In the genomic region with DNA sequence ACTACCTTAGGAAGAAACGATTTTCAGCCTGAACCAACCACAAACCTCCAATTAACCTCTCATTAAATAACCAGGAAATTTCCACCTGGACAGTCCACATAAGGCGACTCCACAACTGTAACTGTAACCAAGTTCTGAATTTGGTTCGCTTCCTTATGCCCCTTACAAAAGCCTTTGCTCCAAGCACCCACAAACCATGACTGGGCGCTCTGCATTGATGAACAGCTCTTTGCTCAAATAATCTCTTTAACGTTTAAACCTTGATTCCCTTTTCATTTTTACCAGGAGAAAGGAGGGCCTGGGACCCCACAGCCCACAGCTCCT, we compare ENCODE assay signal across 7 cellular contexts. TPM values are rescaled to one million over a fixed set of nuclear protein-coding genes. Genes with fewer than 3 reads are reported as not detected.
DNase-seq lines count a peak whose midpoint lies in the region; ATAC-seq and TF ChIP-seq lines count a peak whose summit lies in the region.

No MANE protein-coding gene starts in this region.

- no peaks in the 10 kb centered on the region for H3K9me3 Mint-ChIP-seq in stimulated activated effector memory CD8-positive, alpha-beta T cell treated with anti-CD3 and anti-CD28 coated beads, Interleukin-12 subunit alpha, Interleukin-12 subunit beta, amount 100 ng/mL, for 72 hours

- H3K27ac ChIP-seq in WERI-Rb-1 (peak overlapping the region; percentile 57), hepatocyte (peak overlapping the region; percentile 88)

- peaks cover 19% of the 10 kb centered on the region for H3K4me1 ChIP-seq in hepatocyte (ENCODE audit: insufficient read depth)

- ATAC-seq in GM18861 (IDR thresholded peaks at IDR 0.05; ENCODE audit: unreplicated experiment) = peak; percentile 0
- peak; percentile 3 for ATAC-seq in HG02884 (IDR thresholded peaks at IDR 0.05; ENCODE audit: unreplicated experiment)
- ATAC-seq in stimulated activated effector memory CD8-positive, alpha-beta T cell treated with anti-CD3 and anti-CD28 coated beads, Interleukin-12 subunit alpha, Interleukin-12 subunit beta, amount 100 ng/mL, for 72 hours = no peak

- TF ChIP-seq CTCF in WERI-Rb-1 (IDR thresholded peaks at IDR 0.05; ENCODE audit: low read depth, low read length) = no peak
- no peak for TF ChIP-seq CTCF in hepatocyte (IDR thresholded peaks at IDR 0.05; ENCODE audit: poor library complexity)

- H3K4me3 ChIP-seq in WERI-Rb-1 (ENCODE audit: low read depth, low read length) = peak overlapping the region; percentile 90
- H3K4me3 ChIP-seq in hepatocyte = peak overlapping the region; percentile 82

- WGBS in hepatocyte (ENCODE audit: low lambda C conversion rate, missing lambda C conversion rate) = 12% methylated on average over 5 of the region's 5 CpGs

- H3K4me3 Mint-ChIP-seq in stimulated activated effector memory CD8-positive, alpha-beta T cell treated with anti-CD3 and anti-CD28 coated beads, Interleukin-12 subunit alpha, Interleukin-12 subunit beta, amount 100 ng/mL, for 72 hours = peak overlapping the region; percentile 89

- peak overlapping the region; percentile 79 for H2AFZ ChIP-seq in hepatocyte

- H3K36me3 ChIP-seq in WERI-Rb-1 (peaks cover 10% of the 10 kb centered on the region; the same call in 1 of the 2 replicates), hepatocyte (replicated peaks; ENCODE audit: insufficient read depth, low read depth) (no peaks in the 10 kb centered on the region)

- H3K9me3 ChIP-seq in WERI-Rb-1 (ENCODE audit: severe bottlenecking) (no peaks in the 10 kb centered on the region), hepatocyte (ENCODE audit: low read depth) (no peaks in the 10 kb centered on the region)

- H3K4me2 ChIP-seq in hepatocyte = peak overlapping the region; percentile 75

- H3K27me3 ChIP-seq in WERI-Rb-1 (ENCODE audit: insufficient read depth, low read depth, severe bottlenecking) (no peaks in the 10 kb centered on the region), hepatocyte (peaks cover 4% of the 10 kb centered on the region)

- peaks cover 7% of the 10 kb centered on the region for H4K20me1 ChIP-seq in hepatocyte (ENCODE audit: insufficient read depth, poor library complexity, severe bottlenecking)

- DNase-seq in WERI-Rb-1 = no peak
- DNase-seq in hepatocyte (ENCODE audit: low spot score) = no peak
- DNase-seq in stimulated activated effector memory CD8-positive, alpha-beta T cell treated with anti-CD3 and anti-CD28 coated beads, Interleukin-12 subunit alpha, Interleukin-12 subunit beta, amount 100 ng/mL, for 72 hours (ENCODE audit: low spot score in 2 of 2) = no peak
- no peak for DNase-seq in DMS 273 (lab: John Stamatoyannopoulos, UW; ENCODE audit: unreplicated experiment)
- no peak for DNase-seq in mesenteric fat pad (ENCODE audit: low spot score)

- peaks cover 47% of the 10 kb centered on the region for H3K36me3 Mint-ChIP-seq in stimulated activated effector memory CD8-positive, alpha-beta T cell treated with anti-CD3 and anti-CD28 coated beads, Interleukin-12 subunit alpha, Interleukin-12 subunit beta, amount 100 ng/mL, for 72 hours

- no peaks in the 10 kb centered on the region for H3K9me2 ChIP-seq in hepatocyte (replicated peaks; ENCODE audit: insufficient read depth)

- peaks cover 46% of the 10 kb centered on the region for H3K79me2 ChIP-seq in hepatocyte

- peaks cover 71% of the 10 kb centered on the region for H3K4me1 Mint-ChIP-seq in stimulated activated effector memory CD8-positive, alpha-beta T cell treated with anti-CD3 and anti-CD28 coated beads, Interleukin-12 subunit alpha, Interleukin-12 subunit beta, amount 100 ng/mL, for 72 hours

- peak overlapping the region; percentile 97 for H3K27ac Mint-ChIP-seq in stimulated activated effector memory CD8-positive, alpha-beta T cell treated with anti-CD3 and anti-CD28 coated beads, Interleukin-12 subunit alpha, Interleukin-12 subunit beta, amount 100 ng/mL, for 72 hours

RNA-seq across cellular contexts. Expression of gene ZNF124, which starts 38.2 kb away (rescaled TPM):
- 74.2 and 108 TPM in 2 replicates for total RNA-seq in hepatocyte
- polyA plus RNA-seq in hepatocyte = 6.5 and 7.0 TPM in 2 replicates
- total RNA-seq in mesenteric fat pad = 17.7 TPM

RNA-seq across cellular contexts. Expression of gene VN1R5, which starts 45.8 kb away (rescaled TPM):
- total RNA-seq in hepatocyte (not detected in 2 replicates), mesenteric fat pad (not detected)
- polyA plus RNA-seq in hepatocyte = not detected in 2 replicates
